In the genomic region with DNA sequence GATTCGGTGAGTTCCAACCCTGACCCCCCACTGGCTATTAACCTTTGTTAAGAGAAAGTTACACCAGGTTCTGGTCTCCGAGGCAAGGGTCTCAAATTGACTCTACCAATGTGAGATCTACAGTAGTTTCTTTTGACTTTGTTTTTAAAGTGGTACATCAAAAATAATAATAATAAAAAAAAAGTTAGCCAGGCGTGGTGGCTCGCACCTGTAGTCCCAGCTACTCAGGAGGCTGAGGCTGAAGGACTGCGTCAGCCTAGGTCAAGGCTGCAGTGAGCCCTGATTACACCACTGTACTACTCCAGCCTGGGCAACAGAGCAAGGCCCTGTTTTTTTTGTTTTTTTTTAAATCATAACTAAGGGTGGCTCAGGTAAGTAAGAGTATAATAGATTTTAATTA, we compare ENCODE assay signal across 16 cellular contexts. TPM values are rescaled to one million over a fixed set of nuclear protein-coding genes. Genes with fewer than 3 reads are reported as not detected.
DNase-seq lines count a peak whose midpoint lies in the region; ATAC-seq and TF ChIP-seq lines count a peak whose summit lies in the region.
"Had no signal": no experiment of that assay in that cellular context is flagged by ENCODE, and none has a peak within 500 bp of the region (broad histone marks: within the 10 kb centered on the region; RNA-seq: fewer than 3 reads in every experiment).

No MANE protein-coding gene starts in this region.

- no peaks in the 10 kb centered on the region for H3K27me3 ChIP-seq in heart right ventricle
- no peaks in the 10 kb centered on the region for H3K27me3 ChIP-seq in psoas muscle (ENCODE audit: insufficient read depth in 3 of 3, low read length in 2 of 3)
- H3K27me3 ChIP-seq in vagina = no peaks in the 10 kb centered on the region
- H3K27me3 ChIP-seq: SJSA1 had no signal

- H3K4me3 ChIP-seq in heart right ventricle (peak overlapping the region in 5 of 10 donors; percentile 69 to 99 (median 77)), fibroblast of the aortic adventitia (ENCODE audit: low read depth, low read length) (peak overlapping the region; percentile 95), psoas muscle (peak overlapping the region; percentile 84), vagina (no peak overlapping the region)
- H3K4me3 ChIP-seq: SJSA1 had no signal

- peak overlapping the region; percentile 99 to 100 (median 100) for H3K27ac ChIP-seq in heart right ventricle
- H3K27ac ChIP-seq in psoas muscle = peak overlapping the region; percentile 100
- H3K27ac ChIP-seq in vagina = peak overlapping the region; percentile 100
- H3K27ac ChIP-seq: SJSA1 had no signal

- DNase-seq in heart right ventricle (no peak), left ventricle myocardium superior (no peak), fibroblast of the aortic adventitia (ENCODE audit: low read depth) (no peak), psoas muscle (no peak), vagina (ENCODE audit: extremely low spot score in 2 of 2) (no peak)
- DNase-seq in activated CD8-positive, alpha-beta memory T cell treated with anti-CD3 and anti-CD28 coated beads, Interleukin-2, amount 50 U/mL, for 48 hours = no peak
- DNase-seq: DMS53; effector memory CD8-positive, alpha-beta T cell; mesendoderm; NCI-H2029 treated with DMSO at 0.1 percent for 48 hours; NK-92 treated with Interleukin-12 subunit alpha and Interleukin-12 subunit beta, amount 100 ng/mL, for 24 hours; retina had no signal

- 83 to 84% methylated on average over 5 of the region's 5 CpGs for WGBS in heart right ventricle, 2 donors
- 71 to 75% (median 75%) methylated on average over 5 of the region's 5 CpGs for WGBS in psoas muscle, 3 donors

- H3K36me3 ChIP-seq in heart right ventricle = no peaks in the 10 kb centered on the region
- H3K36me3 ChIP-seq in psoas muscle (ENCODE audit: insufficient read depth in 1 of 2, low read depth in 1 of 2) = no peaks in the 10 kb centered on the region
- no peaks in the 10 kb centered on the region for H3K36me3 ChIP-seq in vagina

- intact Hi-C loops in heart right ventricle (cut with DNase I) = loop anchor here in 4 of 10 donors (5.0 to 10.0 kb wide), 4 partner anchors 151 to 1949 kb away; partner anchors contain the start of gene ZFAND5 (in 1 of the 4)
- intact Hi-C loops in left ventricle myocardium superior (cut with micrococcal nuclease) = loop anchor here (10.0 kb wide), 1 partner anchor 179 kb away; no protein-coding TSS in a partner anchor
- intact Hi-C loops in psoas muscle (cut with DNase I) = no loop called here
- intact Hi-C loops in vagina (cut with DNase I) = no loop called here

- H3K4me1 ChIP-seq in heart right ventricle (peaks cover 9 to 53% (median 47%) of the 10 kb centered on the region in 9 donors), psoas muscle (peaks cover 32% of the 10 kb centered on the region), vagina (peaks cover 43% of the 10 kb centered on the region)

- ATAC-seq in heart right ventricle (no peak), left ventricle myocardium superior (no peak), psoas muscle (no peak), GM21526 (IDR thresholded peaks at IDR 0.05; ENCODE audit: low FRiP score, unreplicated experiment) (no peak), HG02884 (IDR thresholded peaks at IDR 0.05; ENCODE audit: unreplicated experiment) (no peak)
- ATAC-seq: effector memory CD8-positive, alpha-beta T cell; WTC11 had no signal

- H3K9me3 ChIP-seq in heart right ventricle = no peaks in the 10 kb centered on the region
- H3K9me3 ChIP-seq in psoas muscle = no peaks in the 10 kb centered on the region
- no peaks in the 10 kb centered on the region for H3K9me3 ChIP-seq in vagina
- H3K9me3 ChIP-seq: SJSA1 had no signal

- TF ChIP-seq CTCF in heart right ventricle (IDR thresholded peaks at IDR 0.05) = no peak
- no peak for TF ChIP-seq CTCF in fibroblast of the aortic adventitia (IDR thresholded peaks at IDR 0.05; ENCODE audit: insufficient read depth, low read length)
- no peak for TF ChIP-seq CTCF in psoas muscle (IDR thresholded peaks at IDR 0.05)
- no peak for TF ChIP-seq CTCF in vagina (IDR thresholded peaks at IDR 0.05)

- no peak for TF ChIP-seq POLR2A in vagina (IDR thresholded peaks at IDR 0.05)

RNA-seq across cellular contexts. Expression of gene KLF9, which starts 1.0 kb away (rescaled TPM):
- total RNA-seq in heart right ventricle = 10 to 100 TPM; 27.3 to 67.4 (median 41.1) TPM
- 10 to 100 TPM; 27.7 to 31.9 TPM for polyA plus RNA-seq in heart right ventricle
- 54.9 TPM for total RNA-seq in left ventricle myocardium superior
- 30.4 and 30.8 TPM in 2 replicates for total RNA-seq in fibroblast of the aortic adventitia (ENCODE audit: low replicate concordance)
- total RNA-seq in psoas muscle = 100 to 1,000 TPM in 2 of 4 donors, 10 to 100 TPM in 2; 29.5 to 178 (median 94.7) TPM
- polyA plus RNA-seq in psoas muscle = 10 to 100 TPM; 34.1 to 87.0 (median 64.4) TPM
- 98.5 TPM for total RNA-seq in vagina

Comparison
In these comparisons a context has a peak if more than half of its experiments do, and no peak if none do; other contexts are left out.
1. H3K4me3 ChIP-seq: peak in fibroblast of the aortic adventitia (single experiment) and psoas muscle (single experiment); none in vagina (0 of 2).
2. Peak in every context shown above with its lines, with median percentiles within 50 percentile points of each other: H3K27ac ChIP-seq.